10 cellular contexts compared by ENCODE assay signal in genomic region chr7:155374276-155375252, GRCh38.
DNase-seq lines count a peak whose midpoint lies in the region; ATAC-seq, FAIRE-seq and TF ChIP-seq lines count a peak whose summit lies in the region.
"Had no signal": no experiment of that assay in that cellular context is flagged by ENCODE, and none has a peak within 500 bp of the region (broad histone marks: within the 10 kb centered on the region; RNA-seq: fewer than 3 reads in every experiment).

No MANE protein-coding gene starts in this region.

- POLR2A ChIA-PET in A673 (lab: Charles Lee; ENCODE audit: low non-redundant PET) (interaction anchor here (0.7 kb wide), 1 partner anchor 270 kb away, joined by 3 read pairs; the partner anchor contains the start of gene RBM33), HEK293 (lab: Yijun Ruan, JAX) (no interaction called here)

- no peak for DNase-seq in A673 (ENCODE audit: low spot score)
- DNase-seq in colonic mucosa: no peak
- DNase-seq in neuronal stem cell (ENCODE audit: low spot score): no peak
- DNase-seq in D721Med (ENCODE audit: insufficient read length, low spot score): no peak
- no peak for DNase-seq in left lobe of liver (ENCODE audit: low spot score)
- DNase-seq: GOT3, OCI-M1 had no signal

- H3K4me2 ChIP-seq in neuronal stem cell (ENCODE audit: insufficient read depth, low read length, poor library complexity, severe bottlenecking): peak overlapping the region; percentile 4

- no peak overlapping the region for H2BK15ac ChIP-seq in neuronal stem cell (ENCODE audit: low read length)

- H3K27me3 ChIP-seq in A673 (replicated peaks; ENCODE audit: insufficient read depth, low read depth, low read length, poor library complexity): peaks cover 98% of the 10 kb centered on the region
- H3K27me3 ChIP-seq in colonic mucosa: peaks cover 94% of the 10 kb centered on the region
- H3K27me3 ChIP-seq in neuronal stem cell (ENCODE audit: control insufficient read depth in 3 of 3, insufficient read depth in 3 of 3, low read depth in 1 of 3, low read length in 3 of 3): peaks cover 71 to 99% (median 98%) of the 10 kb centered on the region in 3 experiments

- H3K36me3 ChIP-seq in A673 (ENCODE audit: insufficient read depth, low read length, poor library complexity, severe bottlenecking) (no peaks in the 10 kb centered on the region), HEK293 (ENCODE audit: control insufficient read depth in 2 of 2, insufficient read depth in 1 of 2, low read length in 2 of 2) (no peaks in the 10 kb centered on the region), colonic mucosa (no peaks in the 10 kb centered on the region), neuronal stem cell (replicated peaks in 1 of 2; ENCODE audit: control insufficient read depth in 2 of 2, insufficient read depth in 2 of 2, low read length in 2 of 2) (no peaks in the 10 kb centered on the region)

- no peak overlapping the region for H2BK12ac ChIP-seq in neuronal stem cell (ENCODE audit: low read length)

- peak overlapping the region; percentile 23 for H3K4me3 ChIP-seq in A673 (ENCODE audit: low read depth, low read length, poor library complexity, severe bottlenecking)
- H3K4me3 ChIP-seq in HEK293 (ENCODE audit: low read depth, low read length): peak overlapping the region; percentile 21
- peak overlapping the region; percentile 6 for H3K4me3 ChIP-seq in colonic mucosa
- no peak overlapping the region for H3K4me3 ChIP-seq in neuronal stem cell (ENCODE audit: low read length in 2 of 2)

- FAIRE-seq in D721Med (lab: Jason Lieb, UNC): no peak

- H2BK120ac ChIP-seq in neuronal stem cell (ENCODE audit: low read depth, low read length): no peak overlapping the region

- H3K27ac ChIP-seq in A673 (ENCODE audit: low read depth, low read length, poor library complexity, severe bottlenecking) (no peak overlapping the region), HEK293 (ENCODE audit: extremely low read depth, low read depth, low read length) (no peak overlapping the region), colonic mucosa (no peak overlapping the region), neuronal stem cell (replicated peaks; ENCODE audit: low read length) (no peak overlapping the region)

- no peaks in the 10 kb centered on the region for H3K79me1 ChIP-seq in neuronal stem cell (ENCODE audit: low read depth, low read length)

- H2AFZ ChIP-seq in neuronal stem cell (ENCODE audit: low read length): peak overlapping the region; percentile 82

- TF ChIP-seq CTCF in A673 (conservative IDR thresholded peaks at IDR 0.05; ENCODE audit: low read depth, low read length): no peak
- TF ChIP-seq CTCF in HEK293 (tag by site-specific recombination; IDR thresholded peaks at IDR 0.05): no peak
- TF ChIP-seq CTCF in colonic mucosa (IDR thresholded peaks at IDR 0.05): no peak
- no peak for TF ChIP-seq CTCF in D721Med (IDR thresholded peaks at IDR 0.05; ENCODE audit: insufficient read depth, missing control alignments)

- ATAC-seq in HG03439 (IDR thresholded peaks at IDR 0.05; ENCODE audit: unreplicated experiment) (no peak), GM19452 (IDR thresholded peaks at IDR 0.05; ENCODE audit: unreplicated experiment) (no peak), left lobe of liver (no peak)

- H3K4me1 ChIP-seq in A673 (ENCODE audit: insufficient read depth, low read length, poor library complexity, severe bottlenecking) (peaks cover 31% of the 10 kb centered on the region), HEK293 (ENCODE audit: control insufficient read depth, insufficient read depth, low read length) (no peaks in the 10 kb centered on the region; the same call in 1 of the 2 replicates), colonic mucosa (peaks cover 23% of the 10 kb centered on the region), neuronal stem cell (ENCODE audit: control insufficient read depth in 2 of 2, insufficient read depth in 1 of 2, low read depth in 1 of 2, low read length in 2 of 2) (peaks cover 0 to 16% of the 10 kb centered on the region in 2 donors)

- H3K9ac ChIP-seq in colonic mucosa (ENCODE audit: low read depth in 2 of 2, low read length in 2 of 2) (no peak overlapping the region), neuronal stem cell (ENCODE audit: low read depth, low read length, poor library complexity) (no peak overlapping the region)

- no TSS peak for BruUV-seq in A673 (replicated peaks; lab: Mats Ljungman, UMichigan)

- peak overlapping the region; percentile 87 for H2AK5ac ChIP-seq in neuronal stem cell (ENCODE audit: low read depth, low read length)

- WGBS in neuronal stem cell (ENCODE audit: extremely low coverage in 2 of 2, insufficient read length in 2 of 2, insufficient replicate concordance in 1 of 2), 2 donors: no CpG with 5 or more reads among the region's 110 CpGs

- H3K4ac ChIP-seq in neuronal stem cell (ENCODE audit: low read length): no peak overlapping the region

- CTCF ChIA-PET in A673 (lab: Charles Lee): interaction anchor here (0.7 kb wide), 1 partner anchor 192 kb away, joined by 3 read pairs; no protein-coding TSS in a partner anchor
- CTCF ChIA-PET in HEK293 (lab: Yijun Ruan, JAX): interaction anchor here (0.6 to 1.1 kb wide), 2 partner anchors 16 to 95 kb away, joined by 3 read pairs; no protein-coding TSS in a partner anchor

- peak overlapping the region; percentile 21 for H3K23ac ChIP-seq in neuronal stem cell (ENCODE audit: low read depth, low read length, poor library complexity)

- no peaks in the 10 kb centered on the region for H3K9me3 ChIP-seq in A673 (ENCODE audit: low read depth, low read length, poor library complexity, severe bottlenecking)
- H3K9me3 ChIP-seq in HEK293 (ENCODE audit: control insufficient read depth, insufficient read depth, low read depth, low read length): no peaks in the 10 kb centered on the region
- H3K9me3 ChIP-seq in colonic mucosa: no peaks in the 10 kb centered on the region
- H3K9me3 ChIP-seq in neuronal stem cell (replicated peaks in 1 of 2; ENCODE audit: control insufficient read depth in 2 of 2, insufficient read depth in 1 of 2, low read depth in 1 of 2, low read length in 2 of 2): peaks cover 0 to 8% of the 10 kb centered on the region in 2 donors

- H2BK5ac ChIP-seq in neuronal stem cell (ENCODE audit: low read length): no peak overlapping the region

- no peak overlapping the region for H4K91ac ChIP-seq in neuronal stem cell (ENCODE audit: low read depth, low read length, poor library complexity)

- peak overlapping the region; percentile 57 for H3K18ac ChIP-seq in neuronal stem cell (ENCODE audit: low read length)

- intact Hi-C loops in A673 (cut with micrococcal nuclease; ENCODE audit: unreplicated experiment) (no loop called here), colonic mucosa (cut with DNase I) (no loop called here)

- H4K8ac ChIP-seq in neuronal stem cell (ENCODE audit: low read depth, low read length): no peak overlapping the region

- H3K14ac ChIP-seq in neuronal stem cell (ENCODE audit: low read length): no peak overlapping the region

TF ChIP-seq in HEK293, 187 proteins besides CTCF, POLR2A, EP300 and RAD21:
- TF ChIP-seq ZNF37A (tag by site-specific recombination; IDR thresholded peaks at IDR 0.05) (no peak), REPIN1 (tag by site-specific recombination; IDR thresholded peaks at IDR 0.05; ENCODE audit: low read depth) (no peak), ZNF639 (tag by site-specific recombination; IDR thresholded peaks at IDR 0.05) (no peak), ZNF146 (tag by site-specific recombination; IDR thresholded peaks at IDR 0.05) (no peak), ZNF514 (tag by site-specific recombination; IDR thresholded peaks at IDR 0.05) (no peak), PRDM10 (tag by site-specific recombination; IDR thresholded peaks at IDR 0.05) (no peak), ZNF768 (tag by site-specific recombination; IDR thresholded peaks at IDR 0.05) (no peak), SETDB1 (IDR thresholded peaks at IDR 0.05; ENCODE audit: insufficient read length, low read length) (no peak)

Comparison
In these comparisons a context has a peak if more than half of its experiments do, and no peak if none do; other contexts are left out.
1. H3K4me3 ChIP-seq: peak in A673 (single experiment), HEK293 (single experiment) and colonic mucosa (single experiment); none in neuronal stem cell (0 of 2).